Comparison of ENCODE assay signal across 8 cellular contexts in the genomic region with DNA sequence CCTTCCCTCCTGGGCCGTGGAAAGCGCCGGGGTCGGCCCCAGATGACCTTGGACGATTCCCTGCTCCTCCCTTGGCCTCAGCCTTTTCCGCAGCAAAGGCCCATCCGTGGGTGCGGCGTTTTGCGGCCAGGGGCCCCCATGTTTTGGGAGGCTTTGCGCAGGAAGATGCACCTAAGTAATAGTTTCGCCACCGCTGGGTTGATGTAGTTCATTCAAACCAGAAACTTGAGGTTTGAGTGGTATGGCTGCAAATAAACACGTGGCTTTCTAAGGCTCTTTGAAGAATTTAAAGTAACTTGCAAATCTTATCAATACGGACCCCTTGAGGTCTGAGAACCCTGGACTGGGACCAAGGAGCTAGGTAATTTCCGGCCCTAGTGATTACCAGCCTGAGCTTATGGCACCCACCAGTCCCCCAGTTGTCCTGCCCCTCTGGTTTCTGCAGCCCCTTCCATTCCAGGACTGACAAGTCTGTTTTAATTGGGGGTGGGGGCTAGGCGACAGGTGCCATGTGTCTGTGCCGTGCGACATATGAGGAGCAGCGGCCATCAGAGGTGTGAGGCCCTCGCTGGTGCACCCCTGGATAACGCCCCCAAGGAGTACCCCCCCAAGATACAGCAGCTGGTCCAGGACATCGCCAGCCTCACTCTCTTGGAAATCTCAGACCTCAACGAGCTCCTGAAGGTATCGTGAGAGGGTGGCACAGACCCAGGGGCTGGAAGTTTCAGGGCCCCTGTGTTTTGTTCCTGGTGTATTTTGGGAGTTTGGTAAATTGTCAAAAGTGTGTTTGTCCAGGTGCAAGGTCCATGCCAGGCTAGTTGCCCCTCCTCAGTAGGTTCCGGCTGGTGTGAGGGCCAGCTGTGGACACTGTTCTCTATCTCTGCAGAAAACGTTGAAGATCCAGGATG. TPM values are rescaled to one million over a fixed set of nuclear protein-coding genes. Genes with fewer than 3 reads are reported as not detected.
A peak's percentile ranks its signal among the peaks of the same experiment; 100 is the strongest.
DNase-seq lines count a peak whose midpoint lies in the region; ATAC-seq and TF ChIP-seq lines count a peak whose summit lies in the region.

No MANE protein-coding gene starts in this region.

- no peaks in the 10 kb centered on the region for H3K9me3 ChIP-seq in Panc1 (ENCODE audit: control insufficient read depth, insufficient read depth, low read depth, low read length)

- in situ Hi-C loops in Panc1 (cut with HindIII; ENCODE audit: low pct_unique_long_range_greater_than_20kb, low sequenced_read_pairs): no loop called here

- H3K36me3 ChIP-seq in Panc1 (ENCODE audit: control insufficient read depth, insufficient read depth, low read length): peaks cover 20% of the 10 kb centered on the region; the same call in 1 of the 2 replicates

- no peaks in the 10 kb centered on the region for H3K9me3 Mint-ChIP-seq in progenitor cell of endocrine pancreas (ENCODE audit: low read depth)

- no peak for TF ChIP-seq CTCF in Panc1 (IDR thresholded peaks at IDR 0.05)
- TF ChIP-seq CTCF in progenitor cell of endocrine pancreas (IDR thresholded peaks at IDR 0.05; ENCODE audit: unreplicated experiment): no peak

- peaks cover 20% of the 10 kb centered on the region for H3K4me1 ChIP-seq in Panc1 (ENCODE audit: control insufficient read depth, insufficient read depth, low read length)

- DNase-seq in Panc1 (ENCODE audit: low read depth, low spot score) (no peak), progenitor cell of endocrine pancreas (ENCODE audit: low spot score, unreplicated experiment) (no peak), HuH-7.5 (ENCODE audit: low spot score) (no peak), NCI-H345 (lab: John Stamatoyannopoulos, UW) (no peak), NCI-H226 (no peak)

- POLR2A ChIA-PET in Panc1 (lab: Charles Lee): interaction anchor here (0.6 to 0.7 kb wide), 4 partner anchors 8 to 232 kb away, joined by 3 to 4 read pairs (median 4); partner anchors contain the start of genes P4HB and SLC25A10

- H3K27me3 ChIP-seq in Panc1 (ENCODE audit: control insufficient read depth, insufficient read depth, low read length): no peaks in the 10 kb centered on the region

- peak overlapping the region; percentile 96 to 98 for H3K4me3 ChIP-seq in Panc1 (ENCODE audit: low read depth in 2 of 2, low read length in 2 of 2)

- intact Hi-C loops in Panc1 (cut with micrococcal nuclease; ENCODE audit: unreplicated experiment): no loop called here

- peaks cover 9% of the 10 kb centered on the region for H3K4me1 Mint-ChIP-seq in progenitor cell of endocrine pancreas (ENCODE audit: low read depth)

- peaks cover 11% of the 10 kb centered on the region for H3K36me3 Mint-ChIP-seq in progenitor cell of endocrine pancreas (ENCODE audit: insufficient read depth)

- ATAC-seq in GM21528 (IDR thresholded peaks at IDR 0.05; ENCODE audit: low FRiP score, unreplicated experiment): peak; percentile 5
- ATAC-seq in Panc1: no peak
- peak; percentile 12 for ATAC-seq in esophagus mucosa
- no peak for ATAC-seq in GM19455 (IDR thresholded peaks at IDR 0.05; ENCODE audit: unreplicated experiment)

- no TSS peak for BruUV-seq in Panc1 (replicated peaks; lab: Mats Ljungman, UMichigan)

- H3K27ac ChIP-seq in Panc1 (ENCODE audit: low read length): peak overlapping the region; percentile 96

- CTCF ChIA-PET in Panc1 (lab: Charles Lee): interaction anchor here (0.6 kb wide), 1 partner anchor 566 kb away, joined by 4 read pairs; no protein-coding TSS in a partner anchor

- H3K27me3 Mint-ChIP-seq in progenitor cell of endocrine pancreas: no peaks in the 10 kb centered on the region

- peak overlapping the region; percentile 52 for H3K27ac Mint-ChIP-seq in progenitor cell of endocrine pancreas

- H3K4me3 Mint-ChIP-seq in progenitor cell of endocrine pancreas (ENCODE audit: low read depth): peak overlapping the region; percentile 93

RNA-seq across cellular contexts. Expression of gene MRPL12, which starts 0.8 kb away (rescaled TPM):
- 157 TPM for total RNA-seq in Panc1 (2021; ENCODE audit: unreplicated experiment)
- 199 TPM for polyA plus RNA-seq in Panc1 (2012; ENCODE audit: insufficient read length)
- total RNA-seq in esophagus mucosa: 89.5 TPM
- 63.6 and 63.9 TPM in 2 replicates for total RNA-seq in progenitor cell of endocrine pancreas

RNA-seq across cellular contexts. Expression of gene SLC25A10, which starts 8.1 kb away (rescaled TPM):
- total RNA-seq in Panc1 (2021; ENCODE audit: unreplicated experiment): 81.2 TPM
- polyA plus RNA-seq in Panc1 (2012; ENCODE audit: insufficient read length): 87.0 TPM
- 37.2 TPM for total RNA-seq in esophagus mucosa
- 36.9 and 40.9 TPM in 2 replicates for total RNA-seq in progenitor cell of endocrine pancreas

RNA-seq across cellular contexts. Expression of gene HGS, which starts 20.2 kb away (rescaled TPM):
- total RNA-seq in Panc1 (2021; ENCODE audit: unreplicated experiment) (240 TPM), esophagus mucosa (62.5 TPM), progenitor cell of endocrine pancreas (127 and 141 TPM in 2 replicates)
- polyA plus RNA-seq in Panc1 (2012; ENCODE audit: insufficient read length): 264 TPM

RNA-seq across cellular contexts. Expression of gene ARL16, which starts 20.4 kb away (rescaled TPM):
- total RNA-seq in Panc1 (2021; ENCODE audit: unreplicated experiment) (52.7 TPM), esophagus mucosa (24.3 TPM), progenitor cell of endocrine pancreas (42.1 TPM in 2 replicates)
- polyA plus RNA-seq in Panc1 (2012; ENCODE audit: insufficient read length): 48.7 TPM

RNA-seq across cellular contexts. Expression of gene CCDC137, which starts 37.5 kb away (rescaled TPM):
- total RNA-seq in Panc1 (2021; ENCODE audit: unreplicated experiment): 74.6 TPM
- 88.5 TPM for polyA plus RNA-seq in Panc1 (2012; ENCODE audit: insufficient read length)
- 21.4 TPM for total RNA-seq in esophagus mucosa
- 24.8 and 26.6 TPM in 2 replicates for total RNA-seq in progenitor cell of endocrine pancreas

Comparison
In these comparisons a context has a peak if more than half of its experiments do, and no peak if none do; other contexts are left out.
1. ATAC-seq: peak in GM21528 (single experiment) and esophagus mucosa (single experiment); none in Panc1 (single experiment) and GM19455 (single experiment).